Comparison of ENCODE assay signal across 22 cellular contexts in genomic region chr2:199261936-199262335, GRCh38.
"Had no signal": no experiment of that assay in that cellular context is flagged by ENCODE, and none has a peak within 500 bp of the region (broad histone marks: within the 10 kb centered on the region; RNA-seq: fewer than 3 reads in every experiment).

No MANE protein-coding gene starts in this region.

- DNase-seq: activated CD4-positive, alpha-beta T cell treated with anti-CD3 and anti-CD28 coated beads for 4 hours; activated CD8-positive, alpha-beta memory T cell treated with anti-CD3 and anti-CD28 coated beads, Interleukin-2, amount 50 U/mL, for 4 hours; activated CD8-positive, alpha-beta T cell treated with anti-CD3 and anti-CD28 coated beads for 36 hours; activated effector memory CD4-positive, alpha-beta T cell treated with Interleukin-2 at 50 U/mL for 16 hours; activated naive CD4-positive, alpha-beta T cell; activated T-cell treated with anti-CD3 and anti-CD28 coated beads, Interleukin-2, amount 50 U/mL, for 1 hour; aorta; body of pancreas; MM.1S; NCI-H1930; NCI-H2171; NCI-H226; NCI-H526; SIG-M5; T-cell; T-helper 2 cell; T1000 had no signal

- H3K4me2 ChIP-seq: KMS-11 had no signal

- H3K27me3 Mint-ChIP-seq: activated CD8-positive, alpha-beta T cell treated with anti-CD3 and anti-CD28 coated beads for 36 hours; central memory CD8-positive, alpha-beta T cell had no signal

- H3K9ac ChIP-seq: KMS-11 had no signal

- H3K27me3 ChIP-seq: body of pancreas had no signal

- H3K4me1 ChIP-seq: body of pancreas had no signal

- H3K27ac ChIP-seq: body of pancreas, KMS-11, SK-N-MC had no signal

- H3K4me3 ChIP-seq: body of pancreas, SK-N-MC had no signal

- H3K4me1 Mint-ChIP-seq: activated naive CD4-positive, alpha-beta T cell treated with anti-CD3 and anti-CD28 coated beads, Interleukin-2, amount 50 U/mL, for 24 hours; central memory CD8-positive, alpha-beta T cell; T-cell had no signal

- ATAC-seq: activated CD4-positive, CD25-positive, alpha-beta regulatory T cell treated with anti-CD3 and anti-CD28 coated beads, Interleukin-2, amount 50 U/mL, for 24 hours; activated CD8-positive, alpha-beta T cell treated with anti-CD3 and anti-CD28 coated beads for 36 hours; body of pancreas; T-cell had no signal

- H3K36me3 Mint-ChIP-seq: activated naive CD4-positive, alpha-beta T cell treated with anti-CD3 and anti-CD28 coated beads, Interleukin-2, amount 50 U/mL, for 24 hours; T-cell had no signal

- H3K4me3 Mint-ChIP-seq: activated CD8-positive, alpha-beta T cell treated with anti-CD3 and anti-CD28 coated beads for 36 hours; activated naive CD4-positive, alpha-beta T cell treated with anti-CD3 and anti-CD28 coated beads, Interleukin-2, amount 50 U/mL, for 24 hours; central memory CD8-positive, alpha-beta T cell; T-cell had no signal

- H3K27ac Mint-ChIP-seq: activated CD8-positive, alpha-beta T cell treated with anti-CD3 and anti-CD28 coated beads for 36 hours; activated naive CD4-positive, alpha-beta T cell treated with anti-CD3 and anti-CD28 coated beads, Interleukin-2, amount 50 U/mL, for 24 hours; T-cell had no signal
